Comparison of ENCODE assay signal across 17 cellular contexts in genomic region chr3:189806171-189806951, GRCh38.
DNase-seq lines count a peak whose midpoint lies in the region; TF ChIP-seq lines count a peak whose summit lies in the region.
"Had no signal": no experiment of that assay in that cellular context is flagged by ENCODE, and none has a peak within 500 bp of the region (broad histone marks: within the 10 kb centered on the region; RNA-seq: fewer than 3 reads in every experiment).

No MANE protein-coding gene starts in this region.

- H3K4me1 Mint-ChIP-seq in endothelial cell (ENCODE audit: unreplicated experiment): peaks cover 13% of the 10 kb centered on the region
- peaks cover 28% of the 10 kb centered on the region for H3K4me1 Mint-ChIP-seq in nephron
- H3K4me1 Mint-ChIP-seq in CD8-positive, alpha-beta memory T cell: no peaks in the 10 kb centered on the region
- H3K4me1 Mint-ChIP-seq: stimulated activated naive B cell treated with anti-CD40 and anti-IgM and Interleukin-4, amounts not matched to agents 10 μg/mL and 1 μg/mL and 100 μg/mL, for 72 hours had no signal

- no peak overlapping the region for H3K4me3 ChIP-seq in CD8-positive, alpha-beta memory T cell (ENCODE audit: low read length)
- no peak overlapping the region for H3K4me3 ChIP-seq in coronary artery
- H3K4me3 ChIP-seq: SJSA1 had no signal

- H3K9me3 Mint-ChIP-seq in endothelial cell (ENCODE audit: unreplicated experiment) (no peaks in the 10 kb centered on the region), nephron (no peaks in the 10 kb centered on the region)
- no peaks in the 10 kb centered on the region for H3K9me3 Mint-ChIP-seq in CD8-positive, alpha-beta memory T cell

- H3K27ac ChIP-seq in CD8-positive, alpha-beta memory T cell (ENCODE audit: low read depth, low read length): no peak overlapping the region
- H3K27ac ChIP-seq in coronary artery: no peak overlapping the region
- H3K27ac ChIP-seq: SJSA1 had no signal

- H3K27me3 Mint-ChIP-seq in endothelial cell (ENCODE audit: unreplicated experiment) (no peaks in the 10 kb centered on the region), nephron (ENCODE audit: low read depth) (peaks cover 5% of the 10 kb centered on the region)
- H3K27me3 Mint-ChIP-seq in CD8-positive, alpha-beta memory T cell: no peaks in the 10 kb centered on the region
- H3K27me3 Mint-ChIP-seq: stimulated activated naive B cell treated with anti-CD40 and anti-IgM and Interleukin-4, amounts not matched to agents 10 μg/mL and 1 μg/mL and 100 μg/mL, for 72 hours had no signal

- H3K36me3 Mint-ChIP-seq in endothelial cell (ENCODE audit: low read depth, unreplicated experiment) (no peaks in the 10 kb centered on the region), nephron (ENCODE audit: low read depth) (no peaks in the 10 kb centered on the region)
- no peaks in the 10 kb centered on the region for H3K36me3 Mint-ChIP-seq in CD8-positive, alpha-beta memory T cell
- H3K36me3 Mint-ChIP-seq: stimulated activated naive B cell treated with anti-CD40 and anti-IgM and Interleukin-4, amounts not matched to agents 10 μg/mL and 1 μg/mL and 100 μg/mL, for 72 hours had no signal

- H3K4me3 Mint-ChIP-seq in endothelial cell (ENCODE audit: unreplicated experiment): no peak overlapping the region
- no peak overlapping the region for H3K4me3 Mint-ChIP-seq in nephron
- no peak overlapping the region for H3K4me3 Mint-ChIP-seq in CD8-positive, alpha-beta memory T cell
- H3K4me3 Mint-ChIP-seq: stimulated activated naive B cell treated with anti-CD40 and anti-IgM and Interleukin-4, amounts not matched to agents 10 μg/mL and 1 μg/mL and 100 μg/mL, for 72 hours had no signal

- no peaks in the 10 kb centered on the region for H3K36me3 ChIP-seq in CD8-positive, alpha-beta memory T cell (ENCODE audit: insufficient read depth, low read length)
- H3K36me3 ChIP-seq: SJSA1 had no signal

- DNase-seq in COLO829 (ENCODE audit: low spot score) (peak; percentile 25), NCI-H187 treated with DMSO at 0.1 percent for 48 hours (lab: John Stamatoyannopoulos, UW) (peak; percentile 44), endothelial cell (ENCODE audit: low spot score) (peak; percentile 10), COLO668 (lab: John Stamatoyannopoulos, UW; ENCODE audit: unreplicated experiment) (no peak), GM10248 (ENCODE audit: extremely low spot score) (no peak), coronary artery (ENCODE audit: low spot score) (no peak)
- DNase-seq in CD8-positive, alpha-beta memory T cell: no peak
- DNase-seq: activated CD8-positive, alpha-beta memory T cell treated with anti-CD3 and anti-CD28 coated beads for 24 hours; activated gamma-delta T cell treated with Interleukin-2 at 50 U/mL for 16 hours; DND-41; hypothalamus; NCI-H1092; NCI-H774; stimulated activated CD4-positive, alpha-beta T cell treated with anti-CD3 and anti-CD28 coated beads, Interleukin-4, amount 100 ng/mL, for 4 hours; stimulated activated naive B cell treated with anti-CD40 and anti-IgM and Interleukin-4, amounts not matched to agents 10 μg/mL and 1 μg/mL and 100 μg/mL, for 72 hours had no signal

- CTCF ChIA-PET in GM10248 (lab: Yijun Ruan, JAX): interaction anchor here (0.7 to 1.5 kb wide), 2 partner anchors 9 kb away, joined by 3 to 4 read pairs; no protein-coding TSS in a partner anchor
- CTCF ChIA-PET in CD8-positive, alpha-beta memory T cell (lab: Charles Lee): no interaction called here

- TF ChIP-seq CTCF in endothelial cell (IDR thresholded peaks at IDR 0.05; ENCODE audit: unreplicated experiment) (no peak), nephron (IDR thresholded peaks at IDR 0.05; ENCODE audit: unreplicated experiment in 3 of 3) (no peak), GM10248 (IDR thresholded peaks at IDR 0.05; ENCODE audit: control extremely low read depth, extremely low read depth, low read depth, missing control alignments) (no peak), coronary artery (IDR thresholded peaks at IDR 0.05) (no peak)

- no peaks in the 10 kb centered on the region for H3K9me3 ChIP-seq in CD8-positive, alpha-beta memory T cell (ENCODE audit: low read length)
- H3K9me3 ChIP-seq: SJSA1 had no signal

- POLR2A ChIA-PET in GM10248 (lab: Yijun Ruan, JAX): no interaction called here
- POLR2A ChIA-PET in CD8-positive, alpha-beta memory T cell (lab: Charles Lee): no interaction called here

- H3K27me3 ChIP-seq in CD8-positive, alpha-beta memory T cell (ENCODE audit: insufficient read depth, low read length, poor library complexity, severe bottlenecking): no peaks in the 10 kb centered on the region
- H3K27me3 ChIP-seq: SJSA1 had no signal

- H3K27ac Mint-ChIP-seq in endothelial cell (ENCODE audit: unreplicated experiment): no peak overlapping the region
- peak overlapping the region; percentile 48 to 81 (median 73) for H3K27ac Mint-ChIP-seq in nephron
- peak overlapping the region in 1 of 8 donors; percentile 76 for H3K27ac Mint-ChIP-seq in CD8-positive, alpha-beta memory T cell
- H3K27ac Mint-ChIP-seq: stimulated activated naive B cell treated with anti-CD40 and anti-IgM and Interleukin-4, amounts not matched to agents 10 μg/mL and 1 μg/mL and 100 μg/mL, for 72 hours had no signal

- H3K4me1 ChIP-seq in CD8-positive, alpha-beta memory T cell (ENCODE audit: insufficient read depth, low read length): no peaks in the 10 kb centered on the region
- H3K4me1 ChIP-seq: SJSA1 had no signal

Comparison
In these comparisons a context has a peak if more than half of its experiments do, and no peak if none do; other contexts are left out.
1. DNase-seq: peak in COLO829 (single experiment), NCI-H187 treated with DMSO at 0.1 percent for 48 hours (single experiment) and endothelial cell (single experiment); none in COLO668 (single experiment), GM10248 (single experiment), CD8-positive, alpha-beta memory T cell (0 of 5) and coronary artery (single experiment).